11 cellular contexts compared by ENCODE assay signal in genomic region chr5:1783214-1783551, GRCh38. TPM values are rescaled to one million over a fixed set of nuclear protein-coding genes. Genes with fewer than 3 reads are reported as not detected.
A peak's percentile ranks its signal among the peaks of the same experiment; 100 is the strongest.
DNase-seq lines count a peak whose midpoint lies in the region; ATAC-seq, FAIRE-seq and TF ChIP-seq lines count a peak whose summit lies in the region.
"Had no signal": no experiment of that assay in that cellular context is flagged by ENCODE, and none has a peak within 500 bp of the region (broad histone marks: within the 10 kb centered on the region; RNA-seq: fewer than 3 reads in every experiment).

No MANE protein-coding gene starts in this region.

- H3K4me2 ChIP-seq in MM.1S (ENCODE audit: low read depth, low read length), result no peak overlapping the region

- no peak overlapping the region for H2AFZ ChIP-seq in MM.1S (ENCODE audit: low read length)

- no peak overlapping the region for H3K9ac ChIP-seq in MM.1S (ENCODE audit: low read length)

- no peak overlapping the region for H3K4me3 Mint-ChIP-seq in activated CD4-positive, alpha-beta T cell treated with anti-CD3 and anti-CD28 coated beads, Interleukin-2, amount 10 ng/mL, durations not matched to agents 24 days and 14 days

- H4K20me1 ChIP-seq in MM.1S (ENCODE audit: insufficient read depth, low read length), result no peaks in the 10 kb centered on the region

- no peaks in the 10 kb centered on the region for H3K36me3 Mint-ChIP-seq in activated CD4-positive, alpha-beta T cell treated with anti-CD3 and anti-CD28 coated beads, Interleukin-2, amount 10 ng/mL, durations not matched to agents 24 days and 14 days (ENCODE audit: low read depth)

- H3K4me1 Mint-ChIP-seq in activated CD4-positive, alpha-beta T cell treated with anti-CD3 and anti-CD28 coated beads, Interleukin-2, amount 10 ng/mL, durations not matched to agents 24 days and 14 days, result peaks cover 12% of the 10 kb centered on the region

- no peak for FAIRE-seq in D721Med (lab: Jason Lieb, UNC)
- FAIRE-seq: keratinocyte had no signal

- no peak for TF ChIP-seq POLR2A in erythroblast (IDR thresholded peaks at IDR 0.05; ENCODE audit: low read length)

- no peaks in the 10 kb centered on the region for H3K36me3 ChIP-seq in MM.1S (replicated peaks; ENCODE audit: insufficient read depth, low read length)
- H3K36me3 ChIP-seq: breast epithelium had no signal

- peak; percentile 79 for DNase-seq in left kidney (ENCODE audit: low read depth, low spot score)
- no peak for DNase-seq in activated CD4-positive, alpha-beta T cell treated with anti-CD3 and anti-CD28 coated beads, Interleukin-2, amount 10 ng/mL, durations not matched to agents 24 days and 14 days
- no peak for DNase-seq in D721Med (ENCODE audit: insufficient read length, low spot score)
- no peak for DNase-seq in MM.1S
- DNase-seq in erythroblast (lab: John Stamatoyannopoulos, UW), result no peak
- DNase-seq: SW 1271 had no signal

- H3K79me2 ChIP-seq in MM.1S (ENCODE audit: low read length), result no peaks in the 10 kb centered on the region

- peaks cover 3% of the 10 kb centered on the region for H3K27me3 Mint-ChIP-seq in activated CD4-positive, alpha-beta T cell treated with anti-CD3 and anti-CD28 coated beads, Interleukin-2, amount 10 ng/mL, durations not matched to agents 24 days and 14 days

- ATAC-seq in GM18867 (IDR thresholded peaks at IDR 0.05; ENCODE audit: unreplicated experiment) (peak; percentile 82), GM21723 (IDR thresholded peaks at IDR 0.05; ENCODE audit: unreplicated experiment) (peak; percentile 81), HG03521 (IDR thresholded peaks at IDR 0.05; ENCODE audit: unreplicated experiment) (peak; percentile 69)

- no peaks in the 10 kb centered on the region for H3K9me3 ChIP-seq in MM.1S (replicated peaks; ENCODE audit: insufficient read depth, low read length)
- H3K9me3 ChIP-seq: breast epithelium had no signal

- no peaks in the 10 kb centered on the region for H3K27me3 ChIP-seq in MM.1S (replicated peaks; ENCODE audit: insufficient read depth, low read length)
- H3K27me3 ChIP-seq: breast epithelium had no signal

- TF ChIP-seq CTCF in D721Med (IDR thresholded peaks at IDR 0.05; ENCODE audit: insufficient read depth, missing control alignments), result no peak
- TF ChIP-seq CTCF in MM.1S (IDR thresholded peaks at IDR 0.05; ENCODE audit: low read length), result no peak

- H3F3A ChIP-seq in MM.1S (ENCODE audit: insufficient read depth, low read length), result no peaks in the 10 kb centered on the region

- no peak overlapping the region for H3K27ac Mint-ChIP-seq in activated CD4-positive, alpha-beta T cell treated with anti-CD3 and anti-CD28 coated beads, Interleukin-2, amount 10 ng/mL, durations not matched to agents 24 days and 14 days

- no peak overlapping the region for H3K4me3 ChIP-seq in MM.1S (ENCODE audit: low read length)
- H3K4me3 ChIP-seq: breast epithelium had no signal

- no peak overlapping the region for H3K27ac ChIP-seq in MM.1S (ENCODE audit: low read length)
- H3K27ac ChIP-seq: breast epithelium had no signal

- no peaks in the 10 kb centered on the region for H3K4me1 ChIP-seq in MM.1S (ENCODE audit: low read length)
- H3K4me1 ChIP-seq: breast epithelium had no signal

- H3K9me2 ChIP-seq in MM.1S (replicated peaks; ENCODE audit: insufficient read depth, low read length), result no peaks in the 10 kb centered on the region

- intact Hi-C loops in activated CD4-positive, alpha-beta T cell treated with anti-CD3 and anti-CD28 coated beads, Interleukin-2, amount 10 ng/mL, durations not matched to agents 24 days and 14 days (cut with micrococcal nuclease), result no loop called here

- H3K9me3 Mint-ChIP-seq in activated CD4-positive, alpha-beta T cell treated with anti-CD3 and anti-CD28 coated beads, Interleukin-2, amount 10 ng/mL, durations not matched to agents 24 days and 14 days, result no peaks in the 10 kb centered on the region

RNA-seq across cellular contexts. Expression of gene MRPL36, which starts 16.5 kb away (rescaled TPM):
- 107 and 108 TPM in 2 replicates for total RNA-seq in activated CD4-positive, alpha-beta T cell treated with anti-CD3 and anti-CD28 coated beads, Interleukin-2, amount 10 ng/mL, durations not matched to agents 24 days and 14 days

RNA-seq across cellular contexts. Expression of gene NDUFS6, which starts 18.0 kb away (rescaled TPM):
- total RNA-seq in activated CD4-positive, alpha-beta T cell treated with anti-CD3 and anti-CD28 coated beads, Interleukin-2, amount 10 ng/mL, durations not matched to agents 24 days and 14 days, result 37.8 and 40.3 TPM in 2 replicates
